In genomic region chr3:14117468-14118399, GRCh38 we compare ENCODE assay signal across 27 cellular contexts. TPM values are rescaled to one million over a fixed set of nuclear protein-coding genes. Genes with fewer than 3 reads are reported as not detected.
DNase-seq lines count a peak whose midpoint lies in the region; ATAC-seq, FAIRE-seq and TF ChIP-seq lines count a peak whose summit lies in the region.
"Had no signal": no experiment of that assay in that cellular context is flagged by ENCODE, and none has a peak within 500 bp of the region (broad histone marks: within the 10 kb centered on the region; RNA-seq: fewer than 3 reads in every experiment).

No MANE protein-coding gene starts in this region.

- H4K5ac ChIP-seq in H9 (ENCODE audit: insufficient read length, low read depth, low read length), result no peak overlapping the region

- H3K9ac ChIP-seq in H9 (ENCODE audit: extremely low read depth, insufficient read length, low read length) (no peak overlapping the region), HepG2 (ENCODE audit: insufficient read depth, low read depth, low read length) (peak overlapping the region; percentile 57; the same call in 1 of the 2 replicates)

- H3K79me2 ChIP-seq in H9 (ENCODE audit: insufficient read depth, low read length), result no peaks in the 10 kb centered on the region
- peaks cover 16% of the 10 kb centered on the region for H3K79me2 ChIP-seq in HepG2 (ENCODE audit: insufficient read depth, low read length)

- H2AFZ ChIP-seq in H9 (ENCODE audit: low read length) (no peak overlapping the region), HepG2 (ENCODE audit: low read length) (no peak overlapping the region)

- in situ Hi-C loops in HepG2 (cut with HindIII; ENCODE audit: extremely low pct_ligation_motif_present, low pct_unique_long_range_greater_than_20kb), result loop anchor here (5.0 kb wide), 1 partner anchor 220 kb away; no protein-coding TSS in a partner anchor

- H3K4me2 ChIP-seq in H9 (ENCODE audit: insufficient read depth, insufficient read length, low read length) (no peak overlapping the region), HepG2 (ENCODE audit: low read depth, low read length) (peak overlapping the region; percentile 71)

- no peaks in the 10 kb centered on the region for H3K79me1 ChIP-seq in H9 (ENCODE audit: insufficient read depth, low read depth, low read length, poor library complexity, severe bottlenecking)

- peaks cover 11 to 36% of the 10 kb centered on the region in 2 experiments for H3K36me3 ChIP-seq in HepG2 (replicated peaks in 1 of 2; ENCODE audit: control insufficient read depth in 1 of 2, insufficient read depth in 2 of 2, low read length in 2 of 2)
- H3K36me3 ChIP-seq in suprapubic skin, result peaks cover 42% of the 10 kb centered on the region
- H3K36me3 ChIP-seq: ovary had no signal

- peaks cover 26 to 34% of the 10 kb centered on the region in 2 experiments for H3K4me1 Mint-ChIP-seq in H9

- no peak overlapping the region for H3K18ac ChIP-seq in H9 (ENCODE audit: insufficient read length, low read depth, low read length)

- no peak overlapping the region for H3K23ac ChIP-seq in H9 (ENCODE audit: insufficient read length, low read depth, low read length)

- no peak for TF ChIP-seq CTCF in H9 (conservative IDR thresholded peaks at IDR 0.05)
- no peak for TF ChIP-seq CTCF in VCaP (conservative IDR thresholded peaks at IDR 0.05)
- no peak for TF ChIP-seq CTCF in HepG2 (CRISPR knock-in tag; IDR thresholded peaks at IDR 0.05)
- TF ChIP-seq CTCF in suprapubic skin (IDR thresholded peaks at IDR 0.05), result no peak

- H4K91ac ChIP-seq in H9 (ENCODE audit: insufficient read length, low read depth, low read length), result no peak overlapping the region

- TF ChIP-seq EP300 in HepG2 (IDR thresholded peaks at IDR 0.05; ENCODE audit: low read depth in 2 of 2, low read length in 2 of 2) (no peak), HepG2 (CRISPR knock-in tag; IDR thresholded peaks at IDR 0.05; ENCODE audit: borderline replicate concordance) (no peak), suprapubic skin (IDR thresholded peaks at IDR 0.05) (no peak)

- H2AK5ac ChIP-seq in H9 (ENCODE audit: insufficient read length, low read length), result no peak overlapping the region

- no peak overlapping the region for H2BK12ac ChIP-seq in H9 (ENCODE audit: insufficient read length, low read depth, low read length)

- H3K4ac ChIP-seq in H9 (ENCODE audit: low read depth, low read length), result no peak overlapping the region

- no peak overlapping the region for H2BK5ac ChIP-seq in H9 (ENCODE audit: insufficient read length, low read length)

- H3K36me3 Mint-ChIP-seq in H9 (ENCODE audit: insufficient read depth in 1 of 3, low read depth in 3 of 3), result peaks cover 33 to 50% (median 49%) of the 10 kb centered on the region in 3 experiments

- H3K9me3 ChIP-seq in H9 (ENCODE audit: control insufficient read depth, low read depth, low read length), result no peaks in the 10 kb centered on the region
- H3K9me3 ChIP-seq in HepG2 (ENCODE audit: low read length), result no peaks in the 10 kb centered on the region
- no peaks in the 10 kb centered on the region for H3K9me3 ChIP-seq in suprapubic skin
- H3K9me3 ChIP-seq: ovary, Peyer's patch, tibial nerve had no signal

- H2BK15ac ChIP-seq in H9 (ENCODE audit: low read depth, low read length), result no peak overlapping the region

- no peak for DNase-seq in H9
- DNase-seq in HepG2 (ENCODE audit: low spot score), result no peak
- peak in 1 of 2 donors; percentile 78 for DNase-seq in suprapubic skin (ENCODE audit: low spot score in 2 of 2)
- DNase-seq in NCI-H1694 (lab: John Stamatoyannopoulos, UW), result no peak
- no peak for DNase-seq in dedifferentiated amniotic fluid mesenchymal stem cell (ENCODE audit: extremely low spot score)
- no peak for DNase-seq in UCSD-AML1 (lab: John Stamatoyannopoulos, UW; ENCODE audit: unreplicated experiment)
- DNase-seq: activated CD4-positive, alpha-beta T cell treated with anti-CD3 and anti-CD28 coated beads for 48 hours; activated effector memory CD4-positive, alpha-beta T cell treated with anti-CD3 and anti-CD28 coated beads, Interleukin-2, amount 50 U/mL, for 16 hours; activated T-cell treated with anti-CD3 and anti-CD28 coated beads, Interleukin-2, amount 50 U/mL, for 1 hour; Calu3; cortex of kidney; DMS79; head of caudate nucleus; NCI-H1048; NCI-H187; NCI-H446 treated with DMSO at 0.1 percent for 48 hours; NCI-H82; Peyer's patch; SHP77 treated with DMSO at 0.1 percent for 48 hours; stimulated activated CD4-positive, alpha-beta T cell treated with anti-CD3 and anti-CD28 coated beads, Interleukin-2, amount 100 ng/mL, for 24 hours had no signal

- H3K27ac ChIP-seq in H9 (ENCODE audit: insufficient read length, low read depth, low read length), result no peak overlapping the region
- peak overlapping the region; percentile 97 for H3K27ac ChIP-seq in VCaP
- H3K27ac ChIP-seq in HepG2 (ENCODE audit: extremely low read length, insufficient read depth, low read length), result peak overlapping the region; percentile 81
- H3K27ac ChIP-seq in suprapubic skin, result peak overlapping the region; percentile 55
- H3K27ac ChIP-seq: Peyer's patch, tibial nerve had no signal

- H2BK120ac ChIP-seq in H9 (ENCODE audit: low read depth, low read length, poor library complexity, severe bottlenecking), result no peak overlapping the region

- H3K27me3 ChIP-seq in H9 (ENCODE audit: insufficient read depth, low read length), result no peaks in the 10 kb centered on the region
- no peaks in the 10 kb centered on the region for H3K27me3 ChIP-seq in HepG2 (ENCODE audit: control insufficient read depth in 1 of 2, insufficient read depth in 2 of 2, low read length in 2 of 2)
- no peaks in the 10 kb centered on the region for H3K27me3 ChIP-seq in suprapubic skin
- H3K27me3 ChIP-seq: ovary, Peyer's patch, tibial nerve had no signal

- H3K4me1 ChIP-seq in H9 (ENCODE audit: insufficient read depth, low read length), result no peaks in the 10 kb centered on the region
- peaks cover 71% of the 10 kb centered on the region for H3K4me1 ChIP-seq in HepG2 (ENCODE audit: insufficient read depth, low read length)
- H3K4me1 ChIP-seq in suprapubic skin, result peaks cover 39% of the 10 kb centered on the region

- CTCF ChIA-PET in HepG2 (lab: Yijun Ruan, JAX; ENCODE audit: low intra/inter-chr PET ratio, low total read pairs), result no interaction called here

- peak overlapping the region in 1 of 3 experiments; percentile 47; a peak in 2 of 6 replicates for H3K4me3 ChIP-seq in HepG2 (replicated peaks in 1 of 3; ENCODE audit: insufficient read depth in 1 of 3, low read depth in 2 of 3, low read length in 3 of 3)
- H3K4me3 ChIP-seq in suprapubic skin, result no peak overlapping the region
- H3K4me3 ChIP-seq: ovary, Peyer's patch, tibial nerve had no signal

- no peak overlapping the region for H3K56ac ChIP-seq in H9 (ENCODE audit: insufficient read length, low read depth, low read length)

- no peak for ATAC-seq in HepG2

- H3K14ac ChIP-seq in H9 (ENCODE audit: insufficient read depth, low read length), result no peak overlapping the region; the same call in 1 of the 2 replicates

- no peak overlapping the region for H4K8ac ChIP-seq in H9 (replicated peaks; ENCODE audit: insufficient read length, low read depth, low read length)

- H3K27ac Mint-ChIP-seq in H9, result peak overlapping the region in 2 of 3 experiments; percentile 34 to 46; a peak in 1 of 7 replicates
- H3K27ac Mint-ChIP-seq: activated naive CD8-positive, alpha-beta T cell had no signal

- no peak for TF ChIP-seq RAD21 in HepG2 (CRISPR knock-in tag; IDR thresholded peaks at IDR 0.05)

- FAIRE-seq in HepG2 (lab: Jason Lieb, UNC), result no peak
- FAIRE-seq: G401.6 had no signal

- H4K20me1 ChIP-seq in H9 (ENCODE audit: control insufficient read depth, insufficient read depth, insufficient read length) (no peaks in the 10 kb centered on the region), HepG2 (ENCODE audit: insufficient read depth, low read length) (no peaks in the 10 kb centered on the region)

- POLR2A ChIA-PET in HepG2 (lab: Yijun Ruan, JAX), result interaction anchor here (1.9 to 3.3 kb wide), 2 partner anchors 26 to 60 kb away, joined by 5 to 21 read pairs; partner anchors contain the start of genes LSM3 and XPC

- no CpG with 5 or more reads among the region's 10 CpGs for WGBS in H9 (ENCODE audit: extremely low coverage, insufficient read length, low lambda C conversion rate)
- WGBS in HepG2 (ENCODE audit: low lambda C conversion rate), result 70% methylated on average over 10 of the region's 10 CpGs
- 90% methylated on average over 10 of the region's 10 CpGs for WGBS in suprapubic skin

- no peaks in the 10 kb centered on the region for H3K23me2 ChIP-seq in H9 (ENCODE audit: insufficient read length, low read depth, low read length, poor library complexity, severe bottlenecking)

- H3K4me3 Mint-ChIP-seq in H9, result no peak overlapping the region
- H3K4me3 Mint-ChIP-seq: activated naive CD8-positive, alpha-beta T cell; CD14-positive monocyte; neural crest cell had no signal

- H2BK20ac ChIP-seq in H9 (ENCODE audit: low read depth, low read length, poor library complexity, severe bottlenecking), result no peak overlapping the region

- H3K9me3 Mint-ChIP-seq in H9, result peaks cover 0 to 8% of the 10 kb centered on the region in 2 experiments; a peak in 4 of 5 replicates
- H3K9me3 Mint-ChIP-seq: neural crest cell had no signal

- no peak overlapping the region for H3T11ph ChIP-seq in H9 (ENCODE audit: low read length)

- intact Hi-C loops in HepG2 (cut with micrococcal nuclease; ENCODE audit: unreplicated experiment), result loop anchor here (1.0 to 2.0 kb wide), 2 partner anchors 61 to 222 kb away; partner anchors contain the start of genes LSM3 and XPC

- H3K27me3 Mint-ChIP-seq in H9 (ENCODE audit: low read depth), result peaks cover 3% of the 10 kb centered on the region; the same call in 1 of the 2 replicates
- H3K27me3 Mint-ChIP-seq: activated naive CD8-positive, alpha-beta T cell had no signal

- no TSS peak for BruUV-seq in HepG2 (replicated peaks; lab: Mats Ljungman, UMichigan)

- no peak for TF ChIP-seq POLR2A in HepG2 (IDR thresholded peaks at IDR 0.05; ENCODE audit: insufficient read depth in 1 of 2, low read depth in 2 of 2, low read length in 2 of 2)
- no peak for TF ChIP-seq POLR2A in suprapubic skin (IDR thresholded peaks at IDR 0.05)

RNA-seq across cellular contexts. Expression of gene CHCHD4, which starts 6.9 kb away (rescaled TPM):
- total RNA-seq in H9 (2021), result 13.3 and 13.7 TPM in 2 replicates
- total RNA-seq in HepG2 (2016; rRNA removed; fragmentation: Illumina TruSeq; extraction: Trizol), result 24.1 and 32.0 TPM in 2 replicates
- total RNA-seq in HepG2 (2016; cell fraction: cytosol; rRNA removed; fragmentation: Illumina TruSeq; extraction: Trizol; ENCODE audit: low read depth), result 11.2 and 11.5 TPM in 2 replicates
- 26.4 and 35.5 TPM in 2 replicates for total RNA-seq in HepG2 (2016; cell fraction: insoluble cytoplasmic fraction; rRNA removed; fragmentation: Illumina TruSeq; extraction: Trizol)
- 22.7 TPM in 2 replicates for total RNA-seq in HepG2 (2016; cell fraction: membrane; rRNA removed; fragmentation: Illumina TruSeq; extraction: Trizol)
- 7.9 and 10.8 TPM in 2 replicates for total RNA-seq in HepG2 (2016; cell fraction: nucleus; rRNA removed; fragmentation: Illumina TruSeq; extraction: Trizol)
- 13.3 and 15.8 TPM in 2 replicates for polyA plus RNA-seq in HepG2 (2011; rRNA removed)
- polyA plus RNA-seq in HepG2 (2011; cell fraction: cytosol; rRNA removed), result 12.6 and 17.4 TPM in 2 replicates
- 4.0 and 4.7 TPM in 2 replicates for polyA plus RNA-seq in HepG2 (2011; cell fraction: nucleus; rRNA removed)
- 17.8 and 18.8 TPM in 2 replicates for polyA plus RNA-seq in HepG2 (2012)
- polyA plus RNA-seq in HepG2 (2016; cell fraction: cytosol; fragmentation: Illumina TruSeq; extraction: Trizol; ENCODE audit: low read depth), result 9.9 and 12.4 TPM in 2 replicates
- polyA plus RNA-seq in HepG2 (2016; cell fraction: insoluble cytoplasmic fraction; fragmentation: Illumina TruSeq; extraction: Trizol; ENCODE audit: low read depth), result 30.7 and 33.5 TPM in 2 replicates
- polyA plus RNA-seq in HepG2 (2016; cell fraction: membrane; fragmentation: Illumina TruSeq; extraction: Trizol; ENCODE audit: low read depth), result 19.0 and 19.4 TPM in 2 replicates
- 14.4 and 14.5 TPM in 2 replicates for polyA plus RNA-seq in HepG2 (2016; cell fraction: nucleus; fragmentation: Illumina TruSeq; extraction: Trizol; ENCODE audit: insufficient read depth, low read depth)
- polyA minus RNA-seq in HepG2 (2011; rRNA and poly(A)+ RNA removed; ENCODE audit: low replicate concordance), result 7.0 and 13.0 TPM in 2 replicates
- 7.3 and 8.8 TPM in 2 replicates for polyA minus RNA-seq in HepG2 (2011; cell fraction: cytosol; rRNA and poly(A)+ RNA removed)
- 3.0 and 5.8 TPM in 2 replicates for polyA minus RNA-seq in HepG2 (2011; cell fraction: nucleus; rRNA and poly(A)+ RNA removed)
- total RNA-seq in suprapubic skin, result 10 to 100 TPM; 11.3 to 16.7 (median 12.5) TPM

RNA-seq across cellular contexts. Expression of gene TMEM43, which starts 7.1 kb away (rescaled TPM):
- 35.8 and 36.7 TPM in 2 replicates for total RNA-seq in H9 (2021)
- 25.9 and 50.5 TPM in 2 replicates for total RNA-seq in HepG2 (2016; rRNA removed; fragmentation: Illumina TruSeq; extraction: Trizol)
- total RNA-seq in HepG2 (2016; cell fraction: cytosol; rRNA removed; fragmentation: Illumina TruSeq; extraction: Trizol; ENCODE audit: low read depth), result 3.9 and 4.2 TPM in 2 replicates
- 26.3 and 51.3 TPM in 2 replicates for total RNA-seq in HepG2 (2016; cell fraction: insoluble cytoplasmic fraction; rRNA removed; fragmentation: Illumina TruSeq; extraction: Trizol)
- total RNA-seq in HepG2 (2016; cell fraction: membrane; rRNA removed; fragmentation: Illumina TruSeq; extraction: Trizol), result 14.0 TPM in 2 replicates
- 52.0 and 59.4 TPM in 2 replicates for total RNA-seq in HepG2 (2016; cell fraction: nucleus; rRNA removed; fragmentation: Illumina TruSeq; extraction: Trizol)
- 48.9 and 57.4 TPM in 2 replicates for polyA plus RNA-seq in HepG2 (2011; rRNA removed)
- 50.3 and 50.5 TPM in 2 replicates for polyA plus RNA-seq in HepG2 (2011; cell fraction: cytosol; rRNA removed)
- polyA plus RNA-seq in HepG2 (2011; cell fraction: nucleus; rRNA removed), result 72.5 and 76.8 TPM in 2 replicates
- 33.1 and 37.6 TPM in 2 replicates for polyA plus RNA-seq in HepG2 (2012)
- polyA plus RNA-seq in HepG2 (2016; cell fraction: cytosol; fragmentation: Illumina TruSeq; extraction: Trizol; ENCODE audit: low read depth), result 3.5 and 3.6 TPM in 2 replicates
- polyA plus RNA-seq in HepG2 (2016; cell fraction: insoluble cytoplasmic fraction; fragmentation: Illumina TruSeq; extraction: Trizol; ENCODE audit: low read depth), result 24.2 and 24.5 TPM in 2 replicates
- 8.3 and 8.4 TPM in 2 replicates for polyA plus RNA-seq in HepG2 (2016; cell fraction: membrane; fragmentation: Illumina TruSeq; extraction: Trizol; ENCODE audit: low read depth)
- polyA plus RNA-seq in HepG2 (2016; cell fraction: nucleus; fragmentation: Illumina TruSeq; extraction: Trizol; ENCODE audit: insufficient read depth, low read depth), result 80.8 and 88.2 TPM in 2 replicates
- 77.4 and 114 TPM in 2 replicates for polyA minus RNA-seq in HepG2 (2011; rRNA and poly(A)+ RNA removed; ENCODE audit: low replicate concordance)
- polyA minus RNA-seq in HepG2 (2011; cell fraction: cytosol; rRNA and poly(A)+ RNA removed), result 30.1 and 30.2 TPM in 2 replicates
- 31.3 and 32.3 TPM in 2 replicates for polyA minus RNA-seq in HepG2 (2011; cell fraction: nucleus; rRNA and poly(A)+ RNA removed)
- total RNA-seq in suprapubic skin, result 100 to 1,000 TPM; 206 to 237 (median 219) TPM
